Comparison of ENCODE assay signal across 13 cellular contexts in the genomic region with DNA sequence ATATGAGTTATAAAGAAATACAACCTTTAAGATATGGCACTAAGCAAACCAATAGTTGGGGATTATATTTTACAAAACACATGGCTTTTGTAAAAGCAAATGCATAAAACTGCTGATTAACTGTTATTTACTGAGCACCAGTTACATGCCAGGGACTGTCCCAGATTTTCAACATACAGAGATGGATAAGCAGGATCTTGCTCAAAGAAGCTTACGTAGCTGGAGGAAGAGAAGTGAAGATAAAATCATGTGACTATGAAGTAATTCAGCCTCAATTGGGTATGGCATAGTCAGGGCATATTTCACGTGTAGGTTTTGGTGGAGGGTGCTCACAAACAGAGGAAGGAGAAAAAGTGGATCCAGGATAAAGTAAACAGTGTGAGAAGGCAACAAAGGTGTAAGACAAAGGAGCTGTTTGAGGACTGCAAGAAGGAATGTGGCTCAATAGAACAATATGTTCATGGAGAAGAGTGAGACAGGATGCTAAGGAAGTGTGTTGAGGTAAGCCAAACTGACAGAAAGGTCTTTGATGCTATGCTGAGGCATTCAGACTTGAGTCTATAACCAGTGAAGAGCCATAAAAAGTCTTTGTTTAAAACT.
"Had no signal": no experiment of that assay in that cellular context is flagged by ENCODE, and none has a peak within 500 bp of the region (broad histone marks: within the 10 kb centered on the region; RNA-seq: fewer than 3 reads in every experiment).

No MANE protein-coding gene starts in this region.

- H3K4me2 ChIP-seq: smooth muscle cell had no signal

- H3K4me1 ChIP-seq: gastrocnemius medialis, prostate gland had no signal

- H3K9me3 ChIP-seq: adrenal gland, gastrocnemius medialis, prostate gland, tibial artery had no signal

- DNase-seq: activated B cell treated with CpG ODN at 0.5 μM for 24 hours; activated CD4-positive, alpha-beta T cell treated with anti-CD3 and anti-CD28 coated beads, Interleukin-2, amount 10 ng/mL, durations not matched to agents 7 days and 5 days; activated naive CD4-positive, alpha-beta T cell treated with anti-CD3 and anti-CD28 coated beads, Interleukin-2, amount 50 U/mL, for 16 hours; adrenal gland; cerebellar nuclear complex; gastrocnemius medialis; kidney; midbrain; naive thymus-derived CD4-positive, alpha-beta T cell; nucleus accumbens; tibial artery had no signal

- H3K4me3 ChIP-seq: adrenal gland, gastrocnemius medialis, prostate gland, smooth muscle cell, tibial artery had no signal

- FAIRE-seq: kidney had no signal

- H3K27ac ChIP-seq: adrenal gland, gastrocnemius medialis, prostate gland, tibial artery had no signal

- H3K27me3 ChIP-seq: adrenal gland, gastrocnemius medialis, tibial artery had no signal

- H3K36me3 ChIP-seq: adrenal gland, gastrocnemius medialis, prostate gland, tibial artery had no signal
